Comparison of ENCODE assay signal across 8 cellular contexts in the genomic region with DNA sequence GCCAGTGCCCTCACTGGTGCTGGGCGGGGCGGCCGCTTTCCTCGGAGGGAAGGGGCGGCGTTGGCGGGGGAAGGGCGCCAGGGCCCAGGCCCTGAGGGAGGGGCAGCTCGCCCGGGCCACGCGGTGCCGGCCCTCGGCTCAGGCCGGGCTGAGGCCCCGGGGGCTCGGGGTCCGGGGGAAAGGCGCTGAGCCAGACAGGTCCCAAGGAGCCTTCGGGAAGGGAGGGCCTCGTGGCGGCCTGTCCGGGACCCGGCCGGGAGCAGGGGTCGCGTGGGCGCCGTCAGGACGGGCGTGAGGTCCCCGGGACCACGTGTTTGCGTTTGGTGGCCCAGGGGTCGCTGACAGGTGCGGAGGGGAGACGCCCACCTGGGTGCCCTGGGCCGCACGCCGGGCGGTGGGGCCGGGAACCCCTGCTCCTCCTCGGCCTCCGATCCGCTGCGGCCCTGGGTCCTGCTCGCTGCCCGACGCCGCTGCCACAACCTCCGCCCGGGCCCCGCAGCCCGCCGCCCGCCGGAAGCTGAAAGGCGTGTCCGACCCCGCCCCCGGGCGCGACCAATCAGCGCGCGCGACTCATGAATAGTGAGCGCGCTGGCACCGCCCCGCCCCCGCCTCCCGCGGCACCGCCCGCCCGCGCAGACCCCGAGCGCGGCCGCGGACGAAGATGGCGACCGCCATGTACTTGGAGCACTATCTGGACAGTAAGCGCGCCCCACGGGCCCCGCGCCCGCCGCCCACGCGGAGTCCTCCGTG. TPM values are rescaled to one million over a fixed set of nuclear protein-coding genes. Genes with fewer than 3 reads are reported as not detected.
DNase-seq lines count a peak whose midpoint lies in the region; ATAC-seq, FAIRE-seq and TF ChIP-seq lines count a peak whose summit lies in the region.

A gene (plus strand): TSS at position 635 of the 750 bp plus-strand sequence. CDS start 27 bp downstream, at position 662.

- H2AFZ ChIP-seq in OCI-LY7 (ENCODE audit: low read length) (no peak within 1 kb of the TSS), endothelial cell of umbilical vein (ENCODE audit: low read depth, low read length) (peak within 1 kb of the TSS; percentile 44)

- peaks cover 5% of the 10 kb centered on the region; the same call in 1 of the 2 replicates for H4K20me1 ChIP-seq in OCI-LY7 (ENCODE audit: insufficient read depth, low read length)
- H4K20me1 ChIP-seq in endothelial cell of umbilical vein (replicated peaks; ENCODE audit: control insufficient read depth, extremely low read depth, insufficient read depth, low read length), result no peaks in the 10 kb centered on the region

- POLR2A ChIA-PET in OCI-LY7 (lab: Charles Lee), result interaction anchor here (0.6 to 6.7 kb wide), 3 partner anchors 14 to 306 kb away, joined by 3 to 46 read pairs (median 5); a partner anchor contains a TSS
- POLR2A ChIA-PET in endothelial cell of umbilical vein (lab: Charles Lee), result interaction anchor here (1.1 kb wide), 1 partner anchor 15 kb away, joined by 6 read pairs; a partner anchor contains a TSS

- FAIRE-seq in endothelial cell of umbilical vein (lab: Jason Lieb, UNC), result peak; percentile 73

- H3K27ac ChIP-seq in HUES64 (ENCODE audit: low read depth, low read length), result peak within 1 kb of the TSS; percentile 95
- H3K27ac ChIP-seq in OCI-LY7 (ENCODE audit: low read depth, low read length, poor library complexity, severe bottlenecking), result peak within 1 kb of the TSS; percentile 92
- H3K27ac ChIP-seq in endothelial cell of umbilical vein (ENCODE audit: insufficient read depth, low read depth, low read length), result peak within 1 kb of the TSS; percentile 68

- dilution Hi-C loops in endothelial cell of umbilical vein (cut with MboI; ENCODE audit: extremely low pct_ligation_motif_present, low sequenced_read_pairs), result no loop called here

- H3K27me3 ChIP-seq in HUES64 (ENCODE audit: insufficient read depth, low read length) (no peaks in the 10 kb centered on the region), endothelial cell of umbilical vein (ENCODE audit: control insufficient read depth in 2 of 2, insufficient read depth in 2 of 2, low read length in 2 of 2) (no peaks in the 10 kb centered on the region)

- H3K9me2 ChIP-seq in OCI-LY7 (ENCODE audit: insufficient read depth, low read length), result no peaks in the 10 kb centered on the region

- BruUV-seq in OCI-LY7 (replicated peaks; lab: Mats Ljungman, UMichigan), result TSS peak; percentile 88
- TSS peak; percentile 92 for BruUV-seq in endothelial cell of umbilical vein (replicated peaks; lab: Mats Ljungman, UMichigan)

- H3K9me3 ChIP-seq in HUES64 (ENCODE audit: insufficient read depth, low read depth, low read length), result peaks cover 2% of the 10 kb centered on the region; the same call in 1 of the 2 replicates
- peaks cover 8% of the 10 kb centered on the region for H3K9me3 ChIP-seq in OCI-LY7 (ENCODE audit: low read length)
- no peaks in the 10 kb centered on the region for H3K9me3 ChIP-seq in endothelial cell of umbilical vein (replicated peaks; ENCODE audit: control insufficient read depth, insufficient read depth, low read length)

- WGBS in HUES64, result under 1% methylated on average over 96 of the region's 96 CpGs

- H3K4me1 ChIP-seq in HUES64 (ENCODE audit: insufficient read depth, low read length) (peaks cover 5% of the 10 kb centered on the region; the same call in 1 of the 2 replicates), OCI-LY7 (ENCODE audit: insufficient read depth, low read length, poor library complexity, severe bottlenecking) (peaks cover 23% of the 10 kb centered on the region), endothelial cell of umbilical vein (ENCODE audit: control insufficient read depth, extremely low read depth, insufficient read depth, low read length) (peaks cover 6% of the 10 kb centered on the region)

- CTCF ChIA-PET in OCI-LY7 (lab: Charles Lee; ENCODE audit: unreplicated experiment), result interaction anchor here (0.6 kb wide), 2 partner anchors 9 to 12 kb away, joined by 5 to 6 read pairs; no protein-coding TSS in a partner anchor
- CTCF ChIA-PET in endothelial cell of umbilical vein (lab: Charles Lee), result interaction anchor here (0.7 to 4.8 kb wide), 8 partner anchors 11 to 177 kb away, joined by 3 to 41 read pairs (median 4); a partner anchor contains a TSS

- H3K79me2 ChIP-seq in OCI-LY7 (ENCODE audit: insufficient read depth, low read depth, low read length) (peaks cover 20% of the 10 kb centered on the region), endothelial cell of umbilical vein (ENCODE audit: control insufficient read depth, insufficient read depth, low read length) (peaks cover 10% of the 10 kb centered on the region)

- H3K4me2 ChIP-seq in OCI-LY7 (ENCODE audit: low read length), result peak within 1 kb of the TSS; percentile 99
- peak within 1 kb of the TSS; percentile 83 for H3K4me2 ChIP-seq in endothelial cell of umbilical vein (ENCODE audit: insufficient read depth, low read length)

- intact Hi-C loops in OCI-LY7 (cut with micrococcal nuclease; ENCODE audit: unreplicated experiment), result loop anchor here (1.0 to 5.0 kb wide), 5 partner anchors 15 to 1139 kb away; a partner anchor contains a TSS
- intact Hi-C loops in endothelial cell of umbilical vein (cut with micrococcal nuclease), result loop anchor here (1.0 to 5.0 kb wide), 6 partner anchors 15 to 384 kb away; a partner anchor contains a TSS

- no peaks in the 10 kb centered on the region for H3K9me1 ChIP-seq in endothelial cell of umbilical vein (replicated peaks; ENCODE audit: control insufficient read depth, extremely low read depth, insufficient read depth, low read length)

- H3K9ac ChIP-seq in HUES64 (ENCODE audit: low read depth, low read length) (peak within 1 kb of the TSS; percentile 100), endothelial cell of umbilical vein (replicated peaks; ENCODE audit: extremely low read depth, insufficient read depth, low read length) (peak within 1 kb of the TSS; percentile 81)

- peak; percentile 53 for ATAC-seq in GM21515 (IDR thresholded peaks at IDR 0.05; ENCODE audit: unreplicated experiment)

- TF ChIP-seq POLR2A in endothelial cell of umbilical vein (IDR thresholded peaks at IDR 0.05; ENCODE audit: low read depth, low read length), result peak; percentile 84

- H3K36me3 ChIP-seq in HUES64 (ENCODE audit: insufficient read depth, low read length) (peaks cover 18% of the 10 kb centered on the region), OCI-LY7 (ENCODE audit: insufficient read depth, low read length) (peaks cover 30% of the 10 kb centered on the region), endothelial cell of umbilical vein (ENCODE audit: control insufficient read depth in 2 of 2, extremely low read depth in 1 of 2, insufficient read depth in 2 of 2, low read length in 2 of 2) (peaks cover under 1 to 4% of the 10 kb centered on the region in 2 experiments)

- DNase-seq in D341Med (ENCODE audit: low spot score) (peak; percentile 91), OCI-LY7 (ENCODE audit: low spot score) (peak; percentile 96), endothelial cell of umbilical vein (ENCODE audit: low read depth, low spot score) (peak; percentile 92), middle frontal gyrus (ENCODE audit: extremely low spot score, low spot score) (peak; percentile 83)
- DNase-seq in activated CD8-positive, alpha-beta memory T cell treated with anti-CD3 and anti-CD28 coated beads, Interleukin-2, amount 50 U/mL, for 48 hours, result peak; percentile 99
- peak; percentile 93 to 96 for DNase-seq in stimulated activated CD8-positive, alpha-beta memory T cell treated with anti-CD3 and anti-CD28 coated beads, Interleukin-2, amount 100 ng/mL, for 1 hour (ENCODE audit: low read depth in 2 of 2)

- H3K4me3 ChIP-seq in HUES64 (ENCODE audit: low read length), result peak within 1 kb of the TSS; percentile 95
- H3K4me3 ChIP-seq in OCI-LY7 (ENCODE audit: low read depth, low read length, poor library complexity, severe bottlenecking), result peak within 1 kb of the TSS; percentile 94
- H3K4me3 ChIP-seq in endothelial cell of umbilical vein (replicated peaks in 1 of 3; ENCODE audit: insufficient read depth in 1 of 3, low read depth in 1 of 3, low read length in 3 of 3), result peak within 1 kb of the TSS; percentile 49 to 75 (median 64)

- TF ChIP-seq CTCF in OCI-LY7 (conservative IDR thresholded peaks at IDR 0.05; ENCODE audit: low read length) (no peak), endothelial cell of umbilical vein (IDR thresholded peaks at IDR 0.05; ENCODE audit: extremely low read depth in 1 of 2, insufficient read depth in 1 of 2, low read depth in 1 of 2, low read length in 2 of 2) (no peak)

TF ChIP-seq in endothelial cell of umbilical vein, 7 proteins besides CTCF, POLR2A, EP300 and RAD21:
- TF ChIP-seq MYC (IDR thresholded peaks at IDR 0.05; ENCODE audit: low read depth, low read length) (peak; percentile 66), FOS (IDR thresholded peaks at IDR 0.05; ENCODE audit: borderline replicate concordance, insufficient read depth, low read length) (no peak), GATA2 (IDR thresholded peaks at IDR 0.05; ENCODE audit: insufficient read depth, insufficient read length, low read depth, low read length) (no peak), POLR2AphosphoS5 (IDR thresholded peaks at IDR 0.05; ENCODE audit: insufficient read depth, low read depth, low read length) (peak; percentile 88), EZH2 (IDR thresholded peaks at IDR 0.05; ENCODE audit: borderline replicate concordance, low read depth, low read length, severe bottlenecking) (no peak), JUN (IDR thresholded peaks at IDR 0.05; ENCODE audit: borderline replicate concordance, insufficient read depth, insufficient read length, low read depth) (no peak)
- TF ChIP-seq, protein P1, sequence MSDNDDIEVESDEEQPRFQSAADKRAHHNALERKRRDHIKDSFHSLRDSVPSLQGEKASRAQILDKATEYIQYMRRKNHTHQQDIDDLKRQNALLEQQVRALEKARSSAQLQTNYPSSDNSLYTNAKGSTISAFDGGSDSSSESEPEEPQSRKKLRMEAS (IDR thresholded peaks at IDR 0.05; ENCODE audit: insufficient read depth, insufficient read length), result peak; percentile 63

RNA-seq across cellular contexts. Expression of the gene that starts here (rescaled TPM):
- polyA plus RNA-seq in HUES64 (2013, experiment 1 of 2), result 30.0 TPM
- 27.7 TPM for polyA plus RNA-seq in HUES64 (2013, experiment 2 of 2)
- 73.7 and 90.9 TPM in 2 replicates for total RNA-seq in OCI-LY7 (2014; rRNA removed; shearing (Covaris generic))
- total RNA-seq in OCI-LY7 (2022) (65.4 and 69.1 TPM in 2 replicates), endothelial cell of umbilical vein (24.5 and 30.5 TPM in 2 replicates)
- polyA plus RNA-seq in endothelial cell of umbilical vein, result 32.4 and 33.4 TPM in 2 replicates
- 32.9 and 34.1 TPM in 2 replicates for polyA plus RNA-seq in endothelial cell of umbilical vein (2011; cell fraction: cytosol; rRNA removed)
- polyA plus RNA-seq in endothelial cell of umbilical vein (2011; cell fraction: nucleus; rRNA removed), result 56.7 and 66.7 TPM in 2 replicates
- polyA plus RNA-seq in endothelial cell of umbilical vein (2012), result 18.4 and 21.0 TPM in 2 replicates
- 25.6 and 28.3 TPM in 2 replicates for polyA minus RNA-seq in endothelial cell of umbilical vein
- 9.2 TPM for polyA minus RNA-seq in endothelial cell of umbilical vein (2011; cell fraction: cytosol; rRNA and poly(A)+ RNA removed)
- polyA minus RNA-seq in endothelial cell of umbilical vein (2011; cell fraction: nucleus; rRNA and poly(A)+ RNA removed), result 20.2 and 24.6 TPM in 2 replicates

Comparison
In these comparisons a context has a peak if more than half of its experiments do, and no peak if none do; other contexts are left out.
1. Peak in every context shown above with its lines: DNase-seq, ATAC-seq, H3K4me3 ChIP-seq and H3K27ac ChIP-seq.